8 cellular contexts compared by ENCODE assay signal in genomic region chr1:19799233-19799876, GRCh38. TPM values are rescaled to one million over a fixed set of nuclear protein-coding genes. Genes with fewer than 3 reads are reported as not detected.
DNase-seq lines count a peak whose midpoint lies in the region; ATAC-seq and TF ChIP-seq lines count a peak whose summit lies in the region.

No MANE protein-coding gene starts in this region.

- H4K20me1 ChIP-seq in neural cell (ENCODE audit: insufficient read depth): no peaks in the 10 kb centered on the region

- no peaks in the 10 kb centered on the region for H3K79me2 ChIP-seq in neural cell (replicated peaks; ENCODE audit: insufficient read depth, low read length)

- H3K4me3 ChIP-seq in H7 (ENCODE audit: insufficient read depth, low read depth, low read length) (peak overlapping the region; percentile 45), neural cell (ENCODE audit: low read length) (no peak overlapping the region), testis (peak overlapping the region; percentile 75 to 78)

- no peak for TF ChIP-seq RAD21 in neural cell (conservative IDR thresholded peaks at IDR 0.05)

- H3K9ac ChIP-seq in neural cell (ENCODE audit: low read length): no peak overlapping the region

- ATAC-seq in esophagus mucosa (peak; percentile 74), GM19328 (IDR thresholded peaks at IDR 0.05; ENCODE audit: unreplicated experiment) (no peak)

- H3K4me1 ChIP-seq in testis: peaks cover 4% of the 10 kb centered on the region

- no peak overlapping the region for H3K27ac ChIP-seq in neural cell (ENCODE audit: low read length)
- H3K27ac ChIP-seq in testis: peak overlapping the region; percentile 32 to 80

- no peak for TF ChIP-seq EP300 in neural cell (conservative IDR thresholded peaks at IDR 0.05; ENCODE audit: poor library complexity, severe bottlenecking)

- H3K4me2 ChIP-seq in neural cell (ENCODE audit: low read length): no peak overlapping the region

- DNase-seq in EH (ENCODE audit: low read depth): peak; percentile 63
- DNase-seq in H7: peak; percentile 59
- DNase-seq in NCI-H2196 treated with DMSO at 0.1 percent for 48 hours (lab: John Stamatoyannopoulos, UW; ENCODE audit: unreplicated experiment): peak; percentile 39
- DNase-seq in activated CD8-positive, alpha-beta memory T cell treated with anti-CD3 and anti-CD28 coated beads, Interleukin-2, amount 50 U/mL, for 48 hours: peak; percentile 80
- peak; percentile 53 for DNase-seq in testis

- H3K36me3 ChIP-seq in H7 (replicated peaks; ENCODE audit: control insufficient read depth, insufficient read depth, low read length) (no peaks in the 10 kb centered on the region), neural cell (ENCODE audit: insufficient read depth, low read length) (no peaks in the 10 kb centered on the region), testis (ENCODE audit: low read depth, missing control alignments) (no peaks in the 10 kb centered on the region)

- H3K9me3 ChIP-seq in neural cell (ENCODE audit: low read length) (no peaks in the 10 kb centered on the region), testis (no peaks in the 10 kb centered on the region)

- H3K9me2 ChIP-seq in neural cell (ENCODE audit: insufficient read depth, low read length): no peaks in the 10 kb centered on the region

- WGBS in testis, 2 donors: 0 to 2% methylated on average over 12 to 22 of the region's 38 CpGs

- intact Hi-C loops in testis (cut with DNase I; ENCODE audit: low total_unique reads): no loop called here

- H3F3A ChIP-seq in neural cell (ENCODE audit: insufficient read depth, low read length, poor library complexity, severe bottlenecking): no peaks in the 10 kb centered on the region

- H2AFZ ChIP-seq in neural cell (ENCODE audit: low read depth, low read length): no peak overlapping the region

- TF ChIP-seq CTCF in neural cell (IDR thresholded peaks at IDR 0.05; ENCODE audit: poor library complexity, severe bottlenecking): no peak
- peak in 1 of 3 experiments; percentile 32 for TF ChIP-seq CTCF in testis (IDR thresholded peaks at IDR 0.05)

- H3K27me3 ChIP-seq in H7 (ENCODE audit: control insufficient read depth, insufficient read depth, low read length) (peaks cover 27% of the 10 kb centered on the region), neural cell (ENCODE audit: insufficient read depth, low read depth, low read length) (peaks cover 40% of the 10 kb centered on the region), testis (no peaks in the 10 kb centered on the region)

- TF ChIP-seq POLR2A in testis (IDR thresholded peaks at IDR 0.05): no peak

TF ChIP-seq in neural cell, 6 proteins besides CTCF, POLR2A, EP300 and RAD21:
- no peak for TF ChIP-seq TAF1 (IDR thresholded peaks at IDR 0.05; ENCODE audit: low read depth)
- no peak for TF ChIP-seq POLR2AphosphoS5 (IDR thresholded peaks at IDR 0.05)
- no peak for TF ChIP-seq SMC3 (conservative IDR thresholded peaks at IDR 0.05; ENCODE audit: poor library complexity)
- no peak for TF ChIP-seq MXI1 (conservative IDR thresholded peaks at IDR 0.05; ENCODE audit: poor library complexity, severe bottlenecking)
- no peak for TF ChIP-seq REST (IDR thresholded peaks at IDR 0.05; ENCODE audit: borderline replicate concordance)
- TF ChIP-seq EZH2 (IDR thresholded peaks at IDR 0.05; ENCODE audit: borderline replicate concordance, insufficient read depth, low read length, poor library complexity, severe bottlenecking): peak; percentile 36
TF ChIP-seq in neural cell: peak in this region for 1.

RNA-seq across cellular contexts. Expression of gene TMCO4, which starts 0.4 kb away (rescaled TPM):
- total RNA-seq in H7 (2014; rRNA removed; shearing (Covaris generic)): 6.9 and 8.8 TPM in 2 replicates
- total RNA-seq in esophagus mucosa (18.7 TPM), testis (10 to 100 TPM; 14.9 to 17.7 TPM)
- polyA plus RNA-seq in neural cell (not detected in 2 replicates), testis (ENCODE audit: insufficient read depth, low read depth, low replicate concordance) (10.5 TPM)
- polyA minus RNA-seq in neural cell: not detected in 2 replicates

RNA-seq across cellular contexts. Expression of gene RNF186, which starts 15.7 kb away (rescaled TPM):
- total RNA-seq in H7 (2014; rRNA removed; shearing (Covaris generic)): not detected in 2 replicates
- total RNA-seq in esophagus mucosa (0.16 TPM), testis (under 1 TPM in 1 of 2 donors, not detected in 1; 0.19 TPM)
- polyA plus RNA-seq in neural cell (not detected in 2 replicates), testis (ENCODE audit: insufficient read depth, low read depth, low replicate concordance) (not detected)
- not detected in 2 replicates for polyA minus RNA-seq in neural cell
